Comparison of ENCODE assay signal across 1 cellular context in the genomic region with DNA sequence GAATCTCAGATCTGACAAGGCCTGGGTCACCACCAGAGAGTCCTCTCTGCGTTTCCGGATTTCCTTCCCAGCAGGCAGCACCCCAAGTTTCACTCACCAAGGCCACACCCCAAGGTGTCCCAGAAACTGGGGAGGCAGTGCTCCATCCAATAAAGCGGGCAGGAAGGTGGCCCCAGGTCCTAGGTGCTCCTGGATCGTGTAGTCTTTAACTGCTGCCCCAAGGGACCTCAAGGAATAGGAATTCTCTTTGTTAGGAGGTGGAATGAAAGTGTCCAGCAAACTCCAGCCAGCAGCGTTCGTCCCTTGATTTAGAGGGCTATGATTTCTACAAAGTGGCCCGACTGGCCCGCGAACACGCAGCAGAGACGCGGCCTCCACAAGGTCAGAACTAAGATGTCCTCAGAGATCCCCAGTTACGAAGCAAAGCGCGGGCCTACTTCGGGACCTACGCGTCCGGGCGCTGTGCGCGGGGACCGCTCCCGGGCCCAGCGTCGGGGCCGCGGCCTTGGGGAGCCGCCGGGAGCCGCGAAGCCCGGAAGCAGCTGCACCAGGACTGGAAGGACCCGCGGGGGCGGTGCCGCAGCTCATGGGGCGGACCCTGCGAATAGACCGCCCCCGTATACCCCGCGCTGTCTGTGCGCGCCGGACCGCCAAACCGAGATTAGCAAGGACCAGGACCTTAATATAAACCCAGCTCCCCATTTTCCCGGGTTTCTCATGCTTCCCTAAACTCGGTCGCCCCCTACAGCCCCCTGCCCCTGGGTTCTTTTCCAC.
TF ChIP-seq lines count a peak whose summit lies in the region.

A gene with protein sequence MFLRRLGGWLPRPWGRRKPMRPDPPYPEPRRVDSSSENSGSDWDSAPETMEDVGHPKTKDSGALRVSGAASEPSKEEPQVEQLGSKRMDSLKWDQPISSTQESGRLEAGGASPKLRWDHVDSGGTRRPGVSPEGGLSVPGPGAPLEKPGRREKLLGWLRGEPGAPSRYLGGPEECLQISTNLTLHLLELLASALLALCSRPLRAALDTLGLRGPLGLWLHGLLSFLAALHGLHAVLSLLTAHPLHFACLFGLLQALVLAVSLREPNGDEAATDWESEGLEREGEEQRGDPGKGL (minus strand): TSS at position 555 of the 774 bp plus-strand sequence. CDS start 831 bp downstream, outside the sequence.

TF ChIP-seq in K562, 482 proteins besides CTCF, POLR2A, EP300 and RAD21 (continued from another document and continues in another):
- TF ChIP-seq, protein P1, sequence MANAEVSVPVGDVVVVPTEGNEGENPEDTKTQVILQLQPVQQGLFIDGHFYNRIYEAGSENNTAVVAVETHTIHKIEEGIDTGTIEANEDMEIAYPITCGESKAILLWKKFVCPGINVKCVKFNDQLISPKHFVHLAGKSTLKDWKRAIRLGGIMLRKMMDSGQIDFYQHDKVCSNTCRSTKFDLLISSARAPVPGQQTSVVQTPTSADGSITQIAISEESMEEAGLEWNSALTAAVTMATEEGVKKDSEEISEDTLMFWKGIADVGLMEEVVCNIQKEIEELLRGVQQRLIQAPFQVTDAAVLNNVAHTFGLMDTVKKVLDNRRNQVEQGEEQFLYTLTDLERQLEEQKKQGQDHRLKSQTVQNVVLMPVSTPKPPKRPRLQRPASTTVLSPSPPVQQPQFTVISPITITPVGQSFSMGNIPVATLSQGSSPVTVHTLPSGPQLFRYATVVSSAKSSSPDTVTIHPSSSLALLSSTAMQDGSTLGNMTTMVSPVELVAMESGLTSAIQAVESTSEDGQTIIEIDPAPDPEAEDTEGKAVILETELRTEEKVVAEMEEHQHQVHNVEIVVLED (CRISPR knock-in tag; IDR thresholded peaks at IDR 0.05) = no peak; the same call in 1 of the 2 replicates
- TF ChIP-seq, protein P2, sequence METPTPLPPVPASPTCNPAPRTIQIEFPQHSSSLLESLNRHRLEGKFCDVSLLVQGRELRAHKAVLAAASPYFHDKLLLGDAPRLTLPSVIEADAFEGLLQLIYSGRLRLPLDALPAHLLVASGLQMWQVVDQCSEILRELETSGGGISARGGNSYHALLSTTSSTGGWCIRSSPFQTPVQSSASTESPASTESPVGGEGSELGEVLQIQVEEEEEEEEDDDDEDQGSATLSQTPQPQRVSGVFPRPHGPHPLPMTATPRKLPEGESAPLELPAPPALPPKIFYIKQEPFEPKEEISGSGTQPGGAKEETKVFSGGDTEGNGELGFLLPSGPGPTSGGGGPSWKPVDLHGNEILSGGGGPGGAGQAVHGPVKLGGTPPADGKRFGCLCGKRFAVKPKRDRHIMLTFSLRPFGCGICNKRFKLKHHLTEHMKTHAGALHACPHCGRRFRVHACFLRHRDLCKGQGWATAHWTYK (CRISPR knock-in tag; IDR thresholded peaks at IDR 0.05) = peak; percentile 95
- TF ChIP-seq CREM (IDR thresholded peaks at IDR 0.05; ENCODE audit: low read depth) (no peak), NR2C2 (CRISPR knock-in tag; IDR thresholded peaks at IDR 0.05) (peak; percentile 27; the same call in 1 of the 2 replicates), NR2C2 (tag; IDR thresholded peaks at IDR 0.05) (no peak), KDM2B (CRISPR knock-in tag; IDR thresholded peaks at IDR 0.05) (peak; percentile 97), ARID2 (IDR thresholded peaks at IDR 0.05) (peak; percentile 40; the same call in 1 of the 2 replicates), RHOXF2B (CRISPR knock-in tag; conservative IDR thresholded peaks at IDR 0.05) (peak; percentile 94), ZNF717 (CRISPR knock-in tag; IDR thresholded peaks at IDR 0.05) (peak; percentile 90), RBM22 (IDR thresholded peaks at IDR 0.05; ENCODE audit: low read depth, low read length, poor library complexity, severe bottlenecking) (peak; percentile 95), HNRNPLL (IDR thresholded peaks at IDR 0.05; ENCODE audit: low read depth, low read length, poor library complexity, severe bottlenecking) (peak; percentile 66), ZNF431 (CRISPR knock-in tag; IDR thresholded peaks at IDR 0.05) (peak; percentile 39), CREB1 (IDR thresholded peaks at IDR 0.05) (peak; percentile 68; the same call in 1 of the 2 replicates), CREB1 (CRISPR knock-in tag; IDR thresholded peaks at IDR 0.05) (peak; percentile 57; the same call in 1 of the 2 replicates), L3MBTL2 (IDR thresholded peaks at IDR 0.05) (peak; percentile 91), ZFP1 (CRISPR knock-in tag; IDR thresholded peaks at IDR 0.05) (peak; percentile 86), NEUROD1 (IDR thresholded peaks at IDR 0.05; ENCODE audit: borderline replicate concordance, low read depth, low read length, partially characterized antibody) (no peak), NCOA6 (IDR thresholded peaks at IDR 0.05) (no peak), DPF2 (IDR thresholded peaks at IDR 0.05) (peak; percentile 63; the same call in 1 of the 2 replicates), MAZ (CRISPR knock-in tag; conservative IDR thresholded peaks at IDR 0.05 in 1 of 2, IDR thresholded peaks at IDR 0.05 in 1 of 2) (peak; percentile 92 to 95)
- TF ChIP-seq, protein P3, sequence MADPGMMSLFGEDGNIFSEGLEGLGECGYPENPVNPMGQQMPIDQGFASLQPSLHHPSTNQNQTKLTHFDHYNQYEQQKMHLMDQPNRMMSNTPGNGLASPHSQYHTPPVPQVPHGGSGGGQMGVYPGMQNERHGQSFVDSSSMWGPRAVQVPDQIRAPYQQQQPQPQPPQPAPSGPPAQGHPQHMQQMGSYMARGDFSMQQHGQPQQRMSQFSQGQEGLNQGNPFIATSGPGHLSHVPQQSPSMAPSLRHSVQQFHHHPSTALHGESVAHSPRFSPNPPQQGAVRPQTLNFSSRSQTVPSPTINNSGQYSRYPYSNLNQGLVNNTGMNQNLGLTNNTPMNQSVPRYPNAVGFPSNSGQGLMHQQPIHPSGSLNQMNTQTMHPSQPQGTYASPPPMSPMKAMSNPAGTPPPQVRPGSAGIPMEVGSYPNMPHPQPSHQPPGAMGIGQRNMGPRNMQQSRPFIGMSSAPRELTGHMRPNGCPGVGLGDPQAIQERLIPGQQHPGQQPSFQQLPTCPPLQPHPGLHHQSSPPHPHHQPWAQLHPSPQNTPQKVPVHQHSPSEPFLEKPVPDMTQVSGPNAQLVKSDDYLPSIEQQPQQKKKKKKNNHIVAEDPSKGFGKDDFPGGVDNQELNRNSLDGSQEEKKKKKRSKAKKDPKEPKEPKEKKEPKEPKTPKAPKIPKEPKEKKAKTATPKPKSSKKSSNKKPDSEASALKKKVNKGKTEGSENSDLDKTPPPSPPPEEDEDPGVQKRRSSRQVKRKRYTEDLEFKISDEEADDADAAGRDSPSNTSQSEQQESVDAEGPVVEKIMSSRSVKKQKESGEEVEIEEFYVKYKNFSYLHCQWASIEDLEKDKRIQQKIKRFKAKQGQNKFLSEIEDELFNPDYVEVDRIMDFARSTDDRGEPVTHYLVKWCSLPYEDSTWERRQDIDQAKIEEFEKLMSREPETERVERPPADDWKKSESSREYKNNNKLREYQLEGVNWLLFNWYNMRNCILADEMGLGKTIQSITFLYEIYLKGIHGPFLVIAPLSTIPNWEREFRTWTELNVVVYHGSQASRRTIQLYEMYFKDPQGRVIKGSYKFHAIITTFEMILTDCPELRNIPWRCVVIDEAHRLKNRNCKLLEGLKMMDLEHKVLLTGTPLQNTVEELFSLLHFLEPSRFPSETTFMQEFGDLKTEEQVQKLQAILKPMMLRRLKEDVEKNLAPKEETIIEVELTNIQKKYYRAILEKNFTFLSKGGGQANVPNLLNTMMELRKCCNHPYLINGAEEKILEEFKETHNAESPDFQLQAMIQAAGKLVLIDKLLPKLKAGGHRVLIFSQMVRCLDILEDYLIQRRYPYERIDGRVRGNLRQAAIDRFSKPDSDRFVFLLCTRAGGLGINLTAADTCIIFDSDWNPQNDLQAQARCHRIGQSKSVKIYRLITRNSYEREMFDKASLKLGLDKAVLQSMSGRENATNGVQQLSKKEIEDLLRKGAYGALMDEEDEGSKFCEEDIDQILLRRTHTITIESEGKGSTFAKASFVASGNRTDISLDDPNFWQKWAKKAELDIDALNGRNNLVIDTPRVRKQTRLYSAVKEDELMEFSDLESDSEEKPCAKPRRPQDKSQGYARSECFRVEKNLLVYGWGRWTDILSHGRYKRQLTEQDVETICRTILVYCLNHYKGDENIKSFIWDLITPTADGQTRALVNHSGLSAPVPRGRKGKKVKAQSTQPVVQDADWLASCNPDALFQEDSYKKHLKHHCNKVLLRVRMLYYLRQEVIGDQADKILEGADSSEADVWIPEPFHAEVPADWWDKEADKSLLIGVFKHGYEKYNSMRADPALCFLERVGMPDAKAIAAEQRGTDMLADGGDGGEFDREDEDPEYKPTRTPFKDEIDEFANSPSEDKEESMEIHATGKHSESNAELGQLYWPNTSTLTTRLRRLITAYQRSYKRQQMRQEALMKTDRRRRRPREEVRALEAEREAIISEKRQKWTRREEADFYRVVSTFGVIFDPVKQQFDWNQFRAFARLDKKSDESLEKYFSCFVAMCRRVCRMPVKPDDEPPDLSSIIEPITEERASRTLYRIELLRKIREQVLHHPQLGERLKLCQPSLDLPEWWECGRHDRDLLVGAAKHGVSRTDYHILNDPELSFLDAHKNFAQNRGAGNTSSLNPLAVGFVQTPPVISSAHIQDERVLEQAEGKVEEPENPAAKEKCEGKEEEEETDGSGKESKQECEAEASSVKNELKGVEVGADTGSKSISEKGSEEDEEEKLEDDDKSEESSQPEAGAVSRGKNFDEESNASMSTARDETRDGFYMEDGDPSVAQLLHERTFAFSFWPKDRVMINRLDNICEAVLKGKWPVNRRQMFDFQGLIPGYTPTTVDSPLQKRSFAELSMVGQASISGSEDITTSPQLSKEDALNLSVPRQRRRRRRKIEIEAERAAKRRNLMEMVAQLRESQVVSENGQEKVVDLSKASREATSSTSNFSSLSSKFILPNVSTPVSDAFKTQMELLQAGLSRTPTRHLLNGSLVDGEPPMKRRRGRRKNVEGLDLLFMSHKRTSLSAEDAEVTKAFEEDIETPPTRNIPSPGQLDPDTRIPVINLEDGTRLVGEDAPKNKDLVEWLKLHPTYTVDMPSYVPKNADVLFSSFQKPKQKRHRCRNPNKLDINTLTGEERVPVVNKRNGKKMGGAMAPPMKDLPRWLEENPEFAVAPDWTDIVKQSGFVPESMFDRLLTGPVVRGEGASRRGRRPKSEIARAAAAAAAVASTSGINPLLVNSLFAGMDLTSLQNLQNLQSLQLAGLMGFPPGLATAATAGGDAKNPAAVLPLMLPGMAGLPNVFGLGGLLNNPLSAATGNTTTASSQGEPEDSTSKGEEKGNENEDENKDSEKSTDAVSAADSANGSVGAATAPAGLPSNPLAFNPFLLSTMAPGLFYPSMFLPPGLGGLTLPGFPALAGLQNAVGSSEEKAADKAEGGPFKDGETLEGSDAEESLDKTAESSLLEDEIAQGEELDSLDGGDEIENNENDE (IDR thresholded peaks at IDR 0.05; ENCODE audit: low read depth, low read length) = no peak
- TF ChIP-seq, protein P4, sequence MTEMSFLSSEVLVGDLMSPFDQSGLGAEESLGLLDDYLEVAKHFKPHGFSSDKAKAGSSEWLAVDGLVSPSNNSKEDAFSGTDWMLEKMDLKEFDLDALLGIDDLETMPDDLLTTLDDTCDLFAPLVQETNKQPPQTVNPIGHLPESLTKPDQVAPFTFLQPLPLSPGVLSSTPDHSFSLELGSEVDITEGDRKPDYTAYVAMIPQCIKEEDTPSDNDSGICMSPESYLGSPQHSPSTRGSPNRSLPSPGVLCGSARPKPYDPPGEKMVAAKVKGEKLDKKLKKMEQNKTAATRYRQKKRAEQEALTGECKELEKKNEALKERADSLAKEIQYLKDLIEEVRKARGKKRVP (CRISPR knock-in tag; IDR thresholded peaks at IDR 0.05) = peak; percentile 71
- TF ChIP-seq, protein P5, sequence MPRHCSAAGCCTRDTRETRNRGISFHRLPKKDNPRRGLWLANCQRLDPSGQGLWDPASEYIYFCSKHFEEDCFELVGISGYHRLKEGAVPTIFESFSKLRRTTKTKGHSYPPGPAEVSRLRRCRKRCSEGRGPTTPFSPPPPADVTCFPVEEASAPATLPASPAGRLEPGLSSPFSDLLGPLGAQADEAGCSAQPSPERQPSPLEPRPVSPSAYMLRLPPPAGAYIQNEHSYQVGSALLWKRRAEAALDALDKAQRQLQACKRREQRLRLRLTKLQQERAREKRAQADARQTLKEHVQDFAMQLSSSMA (CRISPR knock-in tag; IDR thresholded peaks at IDR 0.05) = peak; percentile 94
- TF ChIP-seq, protein P6, sequence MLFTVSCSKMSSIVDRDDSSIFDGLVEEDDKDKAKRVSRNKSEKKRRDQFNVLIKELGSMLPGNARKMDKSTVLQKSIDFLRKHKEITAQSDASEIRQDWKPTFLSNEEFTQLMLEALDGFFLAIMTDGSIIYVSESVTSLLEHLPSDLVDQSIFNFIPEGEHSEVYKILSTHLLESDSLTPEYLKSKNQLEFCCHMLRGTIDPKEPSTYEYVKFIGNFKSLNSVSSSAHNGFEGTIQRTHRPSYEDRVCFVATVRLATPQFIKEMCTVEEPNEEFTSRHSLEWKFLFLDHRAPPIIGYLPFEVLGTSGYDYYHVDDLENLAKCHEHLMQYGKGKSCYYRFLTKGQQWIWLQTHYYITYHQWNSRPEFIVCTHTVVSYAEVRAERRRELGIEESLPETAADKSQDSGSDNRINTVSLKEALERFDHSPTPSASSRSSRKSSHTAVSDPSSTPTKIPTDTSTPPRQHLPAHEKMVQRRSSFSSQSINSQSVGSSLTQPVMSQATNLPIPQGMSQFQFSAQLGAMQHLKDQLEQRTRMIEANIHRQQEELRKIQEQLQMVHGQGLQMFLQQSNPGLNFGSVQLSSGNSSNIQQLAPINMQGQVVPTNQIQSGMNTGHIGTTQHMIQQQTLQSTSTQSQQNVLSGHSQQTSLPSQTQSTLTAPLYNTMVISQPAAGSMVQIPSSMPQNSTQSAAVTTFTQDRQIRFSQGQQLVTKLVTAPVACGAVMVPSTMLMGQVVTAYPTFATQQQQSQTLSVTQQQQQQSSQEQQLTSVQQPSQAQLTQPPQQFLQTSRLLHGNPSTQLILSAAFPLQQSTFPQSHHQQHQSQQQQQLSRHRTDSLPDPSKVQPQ (CRISPR knock-in tag; IDR thresholded peaks at IDR 0.05; ENCODE audit: borderline replicate concordance) = no peak
- TF ChIP-seq, protein P7, sequence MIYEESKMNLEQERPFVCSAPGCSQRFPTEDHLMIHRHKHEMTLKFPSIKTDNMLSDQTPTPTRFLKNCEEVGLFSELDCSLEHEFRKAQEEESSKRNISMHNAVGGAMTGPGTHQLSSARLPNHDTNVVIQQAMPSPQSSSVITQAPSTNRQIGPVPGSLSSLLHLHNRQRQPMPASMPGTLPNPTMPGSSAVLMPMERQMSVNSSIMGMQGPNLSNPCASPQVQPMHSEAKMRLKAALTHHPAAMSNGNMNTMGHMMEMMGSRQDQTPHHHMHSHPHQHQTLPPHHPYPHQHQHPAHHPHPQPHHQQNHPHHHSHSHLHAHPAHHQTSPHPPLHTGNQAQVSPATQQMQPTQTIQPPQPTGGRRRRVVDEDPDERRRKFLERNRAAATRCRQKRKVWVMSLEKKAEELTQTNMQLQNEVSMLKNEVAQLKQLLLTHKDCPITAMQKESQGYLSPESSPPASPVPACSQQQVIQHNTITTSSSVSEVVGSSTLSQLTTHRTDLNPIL (CRISPR knock-in tag; IDR thresholded peaks at IDR 0.05) = peak; percentile 60
- TF ChIP-seq, protein P8, sequence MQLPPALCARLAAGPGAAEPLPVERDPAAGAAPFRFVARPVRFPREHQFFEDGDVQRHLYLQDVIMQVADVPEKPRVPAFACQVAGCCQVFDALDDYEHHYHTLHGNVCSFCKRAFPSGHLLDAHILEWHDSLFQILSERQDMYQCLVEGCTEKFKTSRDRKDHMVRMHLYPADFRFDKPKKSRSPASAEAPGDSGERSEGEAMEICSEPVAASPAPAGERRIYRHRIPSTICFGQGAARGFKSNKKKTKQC (CRISPR knock-in tag; IDR thresholded peaks at IDR 0.05) = peak; percentile 87
- TF ChIP-seq, protein P9, sequence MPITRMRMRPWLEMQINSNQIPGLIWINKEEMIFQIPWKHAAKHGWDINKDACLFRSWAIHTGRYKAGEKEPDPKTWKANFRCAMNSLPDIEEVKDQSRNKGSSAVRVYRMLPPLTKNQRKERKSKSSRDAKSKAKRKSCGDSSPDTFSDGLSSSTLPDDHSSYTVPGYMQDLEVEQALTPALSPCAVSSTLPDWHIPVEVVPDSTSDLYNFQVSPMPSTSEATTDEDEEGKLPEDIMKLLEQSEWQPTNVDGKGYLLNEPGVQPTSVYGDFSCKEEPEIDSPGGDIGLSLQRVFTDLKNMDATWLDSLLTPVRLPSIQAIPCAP (CRISPR knock-in tag; IDR thresholded peaks at IDR 0.05; ENCODE audit: borderline replicate concordance) = 0 out of 2 replicates have a peak, but pooled peaks have one; percentile 16
